8 cellular contexts compared by ENCODE assay signal in the genomic region with DNA sequence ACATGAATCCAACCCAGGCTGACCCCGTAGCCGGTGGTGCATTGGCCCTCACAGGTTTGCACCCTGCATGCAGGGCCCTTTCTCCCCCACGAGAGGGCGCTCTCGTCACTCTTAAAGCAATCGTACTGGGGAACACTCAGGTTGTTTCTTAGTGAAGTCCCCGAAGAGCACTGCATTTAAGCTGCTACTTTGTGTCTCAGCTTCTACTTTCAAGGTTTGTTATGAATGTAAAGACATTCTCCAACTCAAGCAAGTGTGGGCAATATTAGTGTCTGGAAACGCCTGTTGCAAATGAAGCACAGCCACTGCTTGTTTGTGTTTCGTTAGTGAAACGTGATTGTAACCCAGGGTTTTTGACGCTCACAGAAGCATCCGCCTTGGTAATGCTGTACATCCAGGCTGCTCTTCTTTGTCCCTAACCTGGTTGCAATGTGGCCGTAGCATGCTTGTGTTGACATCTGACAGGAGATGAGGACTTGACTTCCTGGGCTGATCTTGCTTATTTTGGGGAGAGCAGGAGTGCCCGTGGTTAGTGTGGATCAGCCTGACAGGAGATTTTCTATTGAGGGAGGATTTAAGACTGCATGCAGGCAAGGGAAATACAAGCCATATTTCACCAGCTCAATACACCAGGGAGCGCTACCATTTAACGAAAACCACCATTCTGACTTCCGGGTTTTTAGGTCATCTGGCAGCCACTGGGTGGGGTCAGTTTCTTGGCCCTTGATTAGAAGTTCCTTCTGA.
DNase-seq lines count a peak whose midpoint lies in the region; ATAC-seq and TF ChIP-seq lines count a peak whose summit lies in the region.

No MANE protein-coding gene starts in this region.

- no peak for ATAC-seq in thoracic aorta (ENCODE audit: insufficient number of reproducible peaks, low FRiP score, low read depth)

- H3K27me3 ChIP-seq in thoracic aorta (replicated peaks; ENCODE audit: insufficient read depth), result no peaks in the 10 kb centered on the region

- peak; percentile 99 for TF ChIP-seq CTCF in osteocyte (IDR thresholded peaks at IDR 0.05)
- peak; percentile 94 for TF ChIP-seq CTCF in thoracic aorta (IDR thresholded peaks at IDR 0.05)

- intact Hi-C loops in activated naive CD4-positive, alpha-beta T cell treated with anti-CD3 and anti-CD28 coated beads for 36 hours (cut with micrococcal nuclease), result loop anchor here (1.0 to 10.0 kb wide), 19 partner anchors 100 to 1960 kb away; no protein-coding TSS in a partner anchor

- H3K27ac ChIP-seq in thoracic aorta, result peak overlapping the region in 1 of 2 donors; percentile 12

- peak overlapping the region; percentile 67 for H3K27ac Mint-ChIP-seq in activated naive CD4-positive, alpha-beta T cell treated with anti-CD3 and anti-CD28 coated beads for 36 hours
- H3K27ac Mint-ChIP-seq in osteocyte (ENCODE audit: unreplicated experiment), result no peak overlapping the region

- no peaks in the 10 kb centered on the region for H3K9me3 ChIP-seq in thoracic aorta

- no peaks in the 10 kb centered on the region for H3K9me3 Mint-ChIP-seq in activated naive CD4-positive, alpha-beta T cell treated with anti-CD3 and anti-CD28 coated beads for 36 hours
- H3K9me3 Mint-ChIP-seq in osteocyte (ENCODE audit: unreplicated experiment), result no peaks in the 10 kb centered on the region

- H3K36me3 ChIP-seq in thoracic aorta, result no peaks in the 10 kb centered on the region

- H3K4me1 ChIP-seq in thoracic aorta (ENCODE audit: control insufficient read depth in 1 of 2, low read depth in 2 of 2), result peaks cover 3 to 11% of the 10 kb centered on the region in 2 donors

- H3K36me3 Mint-ChIP-seq in activated naive CD4-positive, alpha-beta T cell treated with anti-CD3 and anti-CD28 coated beads for 36 hours (ENCODE audit: low read depth), result no peaks in the 10 kb centered on the region
- H3K36me3 Mint-ChIP-seq in osteocyte (ENCODE audit: unreplicated experiment), result no peaks in the 10 kb centered on the region

- H3K4me1 Mint-ChIP-seq in activated naive CD4-positive, alpha-beta T cell treated with anti-CD3 and anti-CD28 coated beads for 36 hours (ENCODE audit: low read depth), result peaks cover 12% of the 10 kb centered on the region
- H3K4me1 Mint-ChIP-seq in osteocyte (ENCODE audit: unreplicated experiment), result peaks cover 12% of the 10 kb centered on the region

- H3K4me3 ChIP-seq in thoracic aorta, result peak overlapping the region; percentile 70

- peak; percentile 85 for DNase-seq in GM03348 (ENCODE audit: low spot score)
- DNase-seq in HCEC 1CT, result peak; percentile 71
- peak; percentile 71 for DNase-seq in M059J (ENCODE audit: low read depth)
- peak; percentile 23 for DNase-seq in SHP77 treated with DMSO at 0.1 percent for 48 hours (lab: John Stamatoyannopoulos, UW)
- DNase-seq in activated naive CD4-positive, alpha-beta T cell treated with anti-CD3 and anti-CD28 coated beads for 36 hours, result peak; percentile 90
- peak; percentile 61 for DNase-seq in glomerular endothelial cell (ENCODE audit: extremely low read depth, low read depth, low spot score)
- peak; percentile 89 for DNase-seq in osteocyte (ENCODE audit: extremely low spot score, unreplicated experiment)
- peak; percentile 33 for DNase-seq in thoracic aorta (ENCODE audit: low spot score)

- H3K27me3 Mint-ChIP-seq in activated naive CD4-positive, alpha-beta T cell treated with anti-CD3 and anti-CD28 coated beads for 36 hours (ENCODE audit: low read depth), result no peaks in the 10 kb centered on the region
- no peaks in the 10 kb centered on the region for H3K27me3 Mint-ChIP-seq in osteocyte (ENCODE audit: unreplicated experiment)

- H3K4me3 Mint-ChIP-seq in activated naive CD4-positive, alpha-beta T cell treated with anti-CD3 and anti-CD28 coated beads for 36 hours, result peak overlapping the region; percentile 72
- peak overlapping the region; percentile 55 for H3K4me3 Mint-ChIP-seq in osteocyte (ENCODE audit: unreplicated experiment)

- CTCF ChIA-PET in activated naive CD4-positive, alpha-beta T cell treated with anti-CD3 and anti-CD28 coated beads for 36 hours (lab: Charles Lee), result interaction anchor here (0.6 to 2.1 kb wide), 34 partner anchors 8 to 1379 kb away, joined by 3 to 12 read pairs (median 4); no protein-coding TSS in a partner anchor

Comparison
In these comparisons a context has a peak if more than half of its experiments do, and no peak if none do; other contexts are left out.
1. DNase-seq: peak in every context shown above with its lines; median percentile 90 in activated naive CD4-positive, alpha-beta T cell treated with anti-CD3 and anti-CD28 coated beads for 36 hours; 89 in osteocyte; 85 in GM03348; 71 in HCEC 1CT; 71 in M059J; 61 in glomerular endothelial cell; 33 in thoracic aorta; 23 in SHP77 treated with DMSO at 0.1 percent for 48 hours.